Comparison of ENCODE assay signal across 13 cellular contexts in genomic region chr6:3913958-3914337, GRCh38.
A peak's percentile ranks its signal among the peaks of the same experiment; 100 is the strongest.
DNase-seq lines count a peak whose midpoint lies in the region; ATAC-seq lines count a peak whose summit lies in the region.
"Had no signal": no experiment of that assay in that cellular context is flagged by ENCODE, and none has a peak within 500 bp of the region (broad histone marks: within the 10 kb centered on the region; RNA-seq: fewer than 3 reads in every experiment).

No MANE protein-coding gene starts in this region.

- H3K27ac Mint-ChIP-seq in CD4-positive, alpha-beta memory T cell: peak overlapping the region in 2 of 7 donors; percentile 12 to 63
- no peak overlapping the region for H3K27ac Mint-ChIP-seq in T-helper 17 cell
- H3K27ac Mint-ChIP-seq: activated B cell treated with CpG ODN at 0.5 μM for 24 hours had no signal

- peak overlapping the region; percentile 77 for H3K4me2 ChIP-seq in skeletal muscle satellite cell (ENCODE audit: low read length)
- H3K4me2 ChIP-seq in Karpas-422 (ENCODE audit: low read depth, low read length, poor library complexity, severe bottlenecking): no peak overlapping the region
- H3K4me2 ChIP-seq: BLaER1 treated with 17β-estradiol and CSF1 and Interleukin-3, amounts not matched to agents 10 nM and 100 nM had no signal

- peaks cover 2 to 16% of the 10 kb centered on the region in 2 donors for H3K27me3 Mint-ChIP-seq in CD4-positive, alpha-beta memory T cell
- peaks cover 24% of the 10 kb centered on the region for H3K27me3 Mint-ChIP-seq in T-helper 17 cell

- no peak overlapping the region for H2AFZ ChIP-seq in Karpas-422 (ENCODE audit: low read length)

- H3K27ac ChIP-seq in CD4-positive, alpha-beta memory T cell (ENCODE audit: low read depth, low read length): no peak overlapping the region
- H3K27ac ChIP-seq in Karpas-422 (ENCODE audit: low read length): no peak overlapping the region
- H3K27ac ChIP-seq: BLaER1 treated with 17β-estradiol and CSF1 and Interleukin-3, amounts not matched to agents 10 nM and 100 nM; SK-N-MC had no signal

- intact Hi-C loops in CD4-positive, alpha-beta memory T cell (cut with micrococcal nuclease): no loop called here
- intact Hi-C loops in left colon (cut with DNase I, micrococcal nuclease): no loop called here

- H3K9me2 ChIP-seq in Karpas-422 (replicated peaks; ENCODE audit: insufficient read depth, low read length): no peaks in the 10 kb centered on the region

- H3K9me3 Mint-ChIP-seq in CD4-positive, alpha-beta memory T cell: peaks cover 0 to 3% (median 0%) of the 10 kb centered on the region in 8 donors
- H3K9me3 Mint-ChIP-seq: activated B cell treated with CpG ODN at 0.5 μM for 24 hours had no signal

- H3K79me2 ChIP-seq in Karpas-422 (ENCODE audit: low read length): no peaks in the 10 kb centered on the region

- no peaks in the 10 kb centered on the region for H3K36me3 Mint-ChIP-seq in CD4-positive, alpha-beta memory T cell
- peaks cover 2% of the 10 kb centered on the region for H3K36me3 Mint-ChIP-seq in T-helper 17 cell (ENCODE audit: low read depth)

- H3K9me3 ChIP-seq in CD4-positive, alpha-beta memory T cell (ENCODE audit: control insufficient read depth in 1 of 2, low read length in 2 of 2): no peaks in the 10 kb centered on the region
- H3K9me3 ChIP-seq in T-helper 17 cell (ENCODE audit: control insufficient read depth, low read length, poor library complexity, severe bottlenecking) (no peaks in the 10 kb centered on the region), skeletal muscle satellite cell (replicated peaks; ENCODE audit: low read length) (no peaks in the 10 kb centered on the region), Karpas-422 (ENCODE audit: low read length) (no peaks in the 10 kb centered on the region)

- H3K36me3 ChIP-seq in CD4-positive, alpha-beta memory T cell (ENCODE audit: insufficient read depth, low read length): no peaks in the 10 kb centered on the region
- H3K36me3 ChIP-seq in skeletal muscle satellite cell (ENCODE audit: insufficient read depth, low read length): no peaks in the 10 kb centered on the region
- H3K36me3 ChIP-seq in Karpas-422 (ENCODE audit: insufficient read depth, low read length): no peaks in the 10 kb centered on the region
- H3K36me3 ChIP-seq: BLaER1 treated with 17β-estradiol and CSF1 and Interleukin-3, amounts not matched to agents 10 nM and 100 nM had no signal

- CTCF ChIA-PET in CD4-positive, alpha-beta memory T cell (lab: Charles Lee; ENCODE audit: partially characterized antibody): interaction anchor here (0.6 to 3.6 kb wide), 6 partner anchors 16 to 171 kb away, joined by 3 to 17 read pairs (median 7); partner anchors contain the start of gene FAM50B

- no peak for ATAC-seq in T-helper 17 cell
- ATAC-seq in left colon: peak; percentile 15
- ATAC-seq in GM19035 (IDR thresholded peaks at IDR 0.05; ENCODE audit: unreplicated experiment): no peak

- POLR2A ChIA-PET in CD4-positive, alpha-beta memory T cell (lab: Charles Lee; ENCODE audit: partially characterized antibody): interaction anchor here (0.9 to 1.7 kb wide), 3 partner anchors 65 to 171 kb away, joined by 3 to 7 read pairs (median 3); partner anchors contain the start of gene FAM50B

- peak overlapping the region in 6 of 8 donors; percentile 1 to 86 (median 37) for H3K4me3 Mint-ChIP-seq in CD4-positive, alpha-beta memory T cell
- H3K4me3 Mint-ChIP-seq in T-helper 17 cell: peak overlapping the region; percentile 31
- H3K4me3 Mint-ChIP-seq: activated B cell treated with CpG ODN at 0.5 μM for 24 hours had no signal

- no peaks in the 10 kb centered on the region for H3K27me3 ChIP-seq in CD4-positive, alpha-beta memory T cell (ENCODE audit: insufficient read depth, low read length)
- H3K27me3 ChIP-seq in skeletal muscle satellite cell (ENCODE audit: control insufficient read depth, insufficient read depth, low read length) (no peaks in the 10 kb centered on the region), Karpas-422 (ENCODE audit: low read length) (no peaks in the 10 kb centered on the region)
- H3K27me3 ChIP-seq: BLaER1 treated with 17β-estradiol and CSF1 and Interleukin-3, amounts not matched to agents 10 nM and 100 nM had no signal

- no peaks in the 10 kb centered on the region for H4K20me1 ChIP-seq in Karpas-422 (ENCODE audit: insufficient read depth, low read depth, low read length)
- H4K20me1 ChIP-seq: BLaER1 treated with 17β-estradiol and CSF1 and Interleukin-3, amounts not matched to agents 10 nM and 100 nM had no signal

- no peak for DNase-seq in CD4-positive, alpha-beta memory T cell
- DNase-seq in T-helper 17 cell (no peak), left colon (no peak), Karpas-422 (no peak), GM19238 (ENCODE audit: insufficient read length, low spot score) (no peak), AG20443 (ENCODE audit: low spot score) (no peak)
- DNase-seq: activated B cell treated with CpG ODN at 0.5 μM for 24 hours, amygdala, Kasumi-1 had no signal

- peaks cover 29 to 56% (median 43%) of the 10 kb centered on the region in 4 donors for H3K4me1 Mint-ChIP-seq in CD4-positive, alpha-beta memory T cell
- H3K4me1 Mint-ChIP-seq in T-helper 17 cell: peaks cover 35% of the 10 kb centered on the region
- H3K4me1 Mint-ChIP-seq: activated B cell treated with CpG ODN at 0.5 μM for 24 hours had no signal

- H3K4me3 ChIP-seq in CD4-positive, alpha-beta memory T cell (ENCODE audit: low read length in 2 of 2): no peak overlapping the region
- H3K4me3 ChIP-seq in skeletal muscle satellite cell (ENCODE audit: low read length) (no peak overlapping the region), Karpas-422 (ENCODE audit: low read length) (no peak overlapping the region)
- H3K4me3 ChIP-seq: BLaER1 treated with 17β-estradiol and CSF1 and Interleukin-3, amounts not matched to agents 10 nM and 100 nM; SK-N-MC had no signal

- peaks cover 43% of the 10 kb centered on the region for H3K4me1 ChIP-seq in CD4-positive, alpha-beta memory T cell (ENCODE audit: insufficient read depth, low read length)
- H3K4me1 ChIP-seq in skeletal muscle satellite cell (ENCODE audit: control insufficient read depth, insufficient read depth, low read length) (peaks cover 62% of the 10 kb centered on the region), Karpas-422 (ENCODE audit: low read length) (peaks cover 4% of the 10 kb centered on the region)

- H3K9ac ChIP-seq in skeletal muscle satellite cell (ENCODE audit: low read depth, low read length) (peak overlapping the region; percentile 76), Karpas-422 (ENCODE audit: low read length) (no peak overlapping the region)
- H3K9ac ChIP-seq: BLaER1 treated with 17β-estradiol and CSF1 and Interleukin-3, amounts not matched to agents 10 nM and 100 nM had no signal
